In the genomic region with DNA sequence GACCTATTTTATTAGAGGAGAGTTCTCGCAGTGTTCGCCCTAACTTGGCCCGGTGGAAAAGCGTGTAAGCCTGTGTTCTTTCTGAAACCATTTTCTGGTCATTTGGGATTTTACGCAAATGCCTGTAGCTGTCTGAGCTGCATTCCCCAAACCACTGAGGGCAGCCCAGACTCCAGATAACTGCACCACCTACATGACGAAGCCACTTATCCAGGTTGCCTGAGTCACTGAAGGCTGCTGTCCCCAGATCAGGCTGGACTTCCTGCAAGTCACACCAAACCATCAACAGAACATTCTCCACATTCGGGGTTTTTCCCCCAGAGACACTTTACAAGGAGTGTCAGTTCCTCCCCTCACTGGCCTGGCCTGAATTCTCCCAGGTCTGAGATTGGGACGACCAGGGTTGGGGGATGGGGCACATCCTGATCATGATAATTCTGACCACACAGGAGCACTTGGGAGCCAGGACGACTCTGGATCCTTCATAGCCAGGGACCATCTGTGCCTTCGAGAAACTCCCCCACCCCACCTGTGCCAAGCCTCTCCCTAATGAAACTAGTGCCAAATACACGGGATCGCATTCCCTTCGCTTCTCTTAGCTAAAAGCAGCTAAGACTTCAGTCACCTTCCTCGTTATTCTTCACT, we compare ENCODE assay signal across 1 cellular context.
TF ChIP-seq lines count a peak whose summit lies in the region.

No MANE protein-coding gene starts in this region.

TF ChIP-seq in H1, 55 proteins besides CTCF, POLR2A, EP300 and RAD21:
- TF ChIP-seq TCF12 (IDR thresholded peaks at IDR 0.05; ENCODE audit: low read depth, low read length): no peak
- no peak for TF ChIP-seq RBBP5 (IDR thresholded peaks at IDR 0.05; ENCODE audit: borderline replicate concordance, low read depth, low read length)
- no peak for TF ChIP-seq SAP30 (IDR thresholded peaks at IDR 0.05; ENCODE audit: insufficient read depth, insufficient replicate concordance, low read length)
- TF ChIP-seq YY1 (IDR thresholded peaks at IDR 0.05; ENCODE audit: low read depth, low read length): no peak
- peak; percentile 22; the same call in 1 of the 2 replicates for TF ChIP-seq BACH1 (IDR thresholded peaks at IDR 0.05; ENCODE audit: low read length)
- no peak for TF ChIP-seq HDAC6 (IDR thresholded peaks at IDR 0.05; ENCODE audit: low read depth, low read length)
- no peak for TF ChIP-seq NANOG (IDR thresholded peaks at IDR 0.05; ENCODE audit: insufficient read depth, low read depth, low read length, poor library complexity, severe bottlenecking)
